ENCODE assay signal across 9 cellular contexts in genomic region chr6:36075656-36076055, GRCh38. TPM values are rescaled to one million over a fixed set of nuclear protein-coding genes. Genes with fewer than 3 reads are reported as not detected.
A peak's percentile ranks its signal among the peaks of the same experiment; 100 is the strongest.
DNase-seq lines count a peak whose midpoint lies in the region; ATAC-seq, FAIRE-seq and TF ChIP-seq lines count a peak whose summit lies in the region.
"Had no signal": no experiment of that assay in that cellular context is flagged by ENCODE, and none has a peak within 500 bp of the region (broad histone marks: within the 10 kb centered on the region; RNA-seq: fewer than 3 reads in every experiment).

No MANE protein-coding gene starts in this region.

- CTCF ChIA-PET in CD4-positive, alpha-beta memory T cell (lab: Charles Lee; ENCODE audit: partially characterized antibody), result interaction anchor here (1.5 to 4.7 kb wide), 2 partner anchors 10 to 19 kb away, joined by 5 to 33 read pairs; no protein-coding TSS in a partner anchor
- CTCF ChIA-PET in HepG2 (lab: Yijun Ruan, JAX; ENCODE audit: low intra/inter-chr PET ratio, low total read pairs), result interaction anchor here (1.1 to 1.8 kb wide), 2 partner anchors 19 to 48 kb away, joined by 3 to 10 read pairs; partner anchors contain the start of gene MAPK14

- H3K4me3 Mint-ChIP-seq in CD4-positive, alpha-beta memory T cell, result peak overlapping the region in 1 of 8 donors; percentile 13
- H3K4me3 Mint-ChIP-seq in activated naive CD8-positive, alpha-beta T cell treated with anti-CD3 and anti-CD28 coated beads for 36 hours, result no peak overlapping the region

- peak overlapping the region in 5 of 7 donors; percentile 14 to 77 (median 29) for H3K27ac Mint-ChIP-seq in CD4-positive, alpha-beta memory T cell
- peak overlapping the region; percentile 26 for H3K27ac Mint-ChIP-seq in activated naive CD8-positive, alpha-beta T cell treated with anti-CD3 and anti-CD28 coated beads for 36 hours

- no peaks in the 10 kb centered on the region for H3K9me3 ChIP-seq in CD4-positive, alpha-beta memory T cell (ENCODE audit: control insufficient read depth in 1 of 2, low read length in 2 of 2)
- H3K9me3 ChIP-seq in HepG2 (ENCODE audit: low read length), result no peaks in the 10 kb centered on the region

- POLR2A ChIA-PET in CD4-positive, alpha-beta memory T cell (lab: Charles Lee; ENCODE audit: partially characterized antibody), result interaction anchor here (0.9 to 1.2 kb wide), 2 partner anchors 19 to 55 kb away, joined by 3 read pairs; no protein-coding TSS in a partner anchor
- POLR2A ChIA-PET in HepG2 (lab: Yijun Ruan, JAX), result interaction anchor here (1.1 to 1.2 kb wide), 2 partner anchors 48 to 56 kb away, joined by 3 to 5 read pairs; partner anchors contain the start of gene MAPK14

- H3K79me2 ChIP-seq in HepG2 (ENCODE audit: insufficient read depth, low read length), result peaks cover 19% of the 10 kb centered on the region

- H3K9me3 Mint-ChIP-seq in CD4-positive, alpha-beta memory T cell, result no peaks in the 10 kb centered on the region
- H3K9me3 Mint-ChIP-seq in activated naive CD8-positive, alpha-beta T cell treated with anti-CD3 and anti-CD28 coated beads for 36 hours, result peaks cover 1% of the 10 kb centered on the region

- no peak overlapping the region for H3K4me3 ChIP-seq in CD4-positive, alpha-beta memory T cell (ENCODE audit: low read length in 2 of 2)
- no peak overlapping the region for H3K4me3 ChIP-seq in HepG2 (replicated peaks in 1 of 3; ENCODE audit: insufficient read depth in 1 of 3, low read depth in 2 of 3, low read length in 3 of 3)

- H3K27me3 ChIP-seq in CD4-positive, alpha-beta memory T cell (ENCODE audit: insufficient read depth, low read length), result no peaks in the 10 kb centered on the region
- no peaks in the 10 kb centered on the region for H3K27me3 ChIP-seq in HepG2 (ENCODE audit: control insufficient read depth in 1 of 2, insufficient read depth in 2 of 2, low read length in 2 of 2)

- ATAC-seq in HepG2, result peak; percentile 98
- no peak for ATAC-seq in GM21526 (IDR thresholded peaks at IDR 0.05; ENCODE audit: low FRiP score, unreplicated experiment)
- ATAC-seq in left ventricle myocardium superior, result no peak

- WGBS in HepG2 (ENCODE audit: low lambda C conversion rate), result 31% methylated on average over 3 of the region's 3 CpGs

- no peak overlapping the region for H2AFZ ChIP-seq in HepG2 (ENCODE audit: low read length)

- no peaks in the 10 kb centered on the region for H3K27me3 Mint-ChIP-seq in CD4-positive, alpha-beta memory T cell
- H3K27me3 Mint-ChIP-seq in activated naive CD8-positive, alpha-beta T cell treated with anti-CD3 and anti-CD28 coated beads for 36 hours, result no peaks in the 10 kb centered on the region

- no peak overlapping the region for H3K27ac ChIP-seq in CD4-positive, alpha-beta memory T cell (ENCODE audit: low read depth, low read length)
- H3K27ac ChIP-seq in HepG2 (ENCODE audit: extremely low read length, insufficient read depth, low read length), result peak overlapping the region; percentile 43

- BruUV-seq in HepG2 (replicated peaks; lab: Mats Ljungman, UMichigan), result no TSS peak

- peak; percentile 41; the same call in 1 of the 2 replicates for TF ChIP-seq RAD21 in HepG2 (CRISPR knock-in tag; IDR thresholded peaks at IDR 0.05)

- peak overlapping the region; percentile 25 for H3K4me2 ChIP-seq in HepG2 (ENCODE audit: low read depth, low read length)

- TF ChIP-seq EP300 in HepG2 (IDR thresholded peaks at IDR 0.05; ENCODE audit: low read depth in 2 of 2, low read length in 2 of 2) (peak in 1 of 2 experiments; percentile 32; a peak in 1 of 4 replicates), HepG2 (CRISPR knock-in tag; IDR thresholded peaks at IDR 0.05; ENCODE audit: borderline replicate concordance) (no peak)

- no peak overlapping the region for H3K9ac ChIP-seq in HepG2 (ENCODE audit: insufficient read depth, low read depth, low read length)

- peak; percentile 85 for FAIRE-seq in HepG2 (lab: Jason Lieb, UNC)

- H3K4me1 Mint-ChIP-seq in CD4-positive, alpha-beta memory T cell, result peaks cover 9 to 21% (median 15%) of the 10 kb centered on the region in 4 donors
- peaks cover 13% of the 10 kb centered on the region for H3K4me1 Mint-ChIP-seq in activated naive CD8-positive, alpha-beta T cell treated with anti-CD3 and anti-CD28 coated beads for 36 hours

- H3K36me3 Mint-ChIP-seq in CD4-positive, alpha-beta memory T cell, result peaks cover 48 to 55% of the 10 kb centered on the region in 2 donors
- peaks cover 24% of the 10 kb centered on the region for H3K36me3 Mint-ChIP-seq in activated naive CD8-positive, alpha-beta T cell treated with anti-CD3 and anti-CD28 coated beads for 36 hours

- H3K4me1 ChIP-seq in CD4-positive, alpha-beta memory T cell (ENCODE audit: insufficient read depth, low read length), result peaks cover 4% of the 10 kb centered on the region
- peaks cover 14% of the 10 kb centered on the region for H3K4me1 ChIP-seq in HepG2 (ENCODE audit: insufficient read depth, low read length)

- intact Hi-C loops in CD4-positive, alpha-beta memory T cell (cut with micrococcal nuclease), result loop anchor here (5.0 kb wide), 1 partner anchor 48 kb away; the partner anchor contains the start of gene MAPK14
- intact Hi-C loops in HepG2 (cut with micrococcal nuclease; ENCODE audit: unreplicated experiment), result loop anchor here (1.0 kb wide), 3 partner anchors 8 to 48 kb away; partner anchors contain the start of gene MAPK14
- intact Hi-C loops in left ventricle myocardium superior (cut with micrococcal nuclease), result no loop called here

- no peak for TF ChIP-seq POLR2A in HepG2 (IDR thresholded peaks at IDR 0.05; ENCODE audit: insufficient read depth in 1 of 2, low read depth in 2 of 2, low read length in 2 of 2)

- in situ Hi-C loops in GM13977 (cut with MboI; ENCODE audit: low pct_unique_long_range_greater_than_20kb, low sequenced_read_pairs, unreplicated experiment) (no loop called here), HepG2 (cut with HindIII; ENCODE audit: extremely low pct_ligation_motif_present, low pct_unique_long_range_greater_than_20kb) (no loop called here)

- H3K36me3 ChIP-seq in CD4-positive, alpha-beta memory T cell (ENCODE audit: insufficient read depth, low read length), result peaks cover 36% of the 10 kb centered on the region
- peaks cover 15 to 59% of the 10 kb centered on the region in 2 experiments for H3K36me3 ChIP-seq in HepG2 (replicated peaks in 1 of 2; ENCODE audit: control insufficient read depth in 1 of 2, insufficient read depth in 2 of 2, low read length in 2 of 2)

- DNase-seq in CD4-positive, alpha-beta memory T cell, result no peak
- DNase-seq in GM13977 (ENCODE audit: low spot score) (no peak), HepG2 (ENCODE audit: low spot score) (peak; percentile 71), left ventricle myocardium superior (no peak), COLO829 (ENCODE audit: low spot score) (no peak), OCI-M1 (lab: John Stamatoyannopoulos, UW) (no peak)
- no peak for DNase-seq in activated naive CD8-positive, alpha-beta T cell treated with anti-CD3 and anti-CD28 coated beads for 36 hours
- DNase-seq: anterior cingulate cortex had no signal

- H4K20me1 ChIP-seq in HepG2 (ENCODE audit: insufficient read depth, low read length), result no peaks in the 10 kb centered on the region

- peak; percentile 34 for TF ChIP-seq CTCF in GM13977 (IDR thresholded peaks at IDR 0.05; ENCODE audit: extremely low read depth, insufficient read depth, missing control alignments)
- TF ChIP-seq CTCF in HepG2 (CRISPR knock-in tag; IDR thresholded peaks at IDR 0.05), result peak; percentile 87

RNA-seq across cellular contexts. Expression of gene MAPK14, which starts 48.0 kb away (rescaled TPM):
- 10 to 100 TPM; 58.9 to 64.3 TPM for total RNA-seq in CD4-positive, alpha-beta memory T cell
- polyA plus RNA-seq in CD4-positive, alpha-beta memory T cell, result 10 to 100 TPM; 38.5 to 48.6 TPM
- total RNA-seq in activated naive CD8-positive, alpha-beta T cell treated with anti-CD3 and anti-CD28 coated beads for 36 hours, result 10 to 100 TPM; 40.7 TPM
- total RNA-seq in HepG2 (2016; rRNA removed; fragmentation: Illumina TruSeq; extraction: Trizol), result 67.3 and 74.9 TPM in 2 replicates
- 7.2 and 7.5 TPM in 2 replicates for total RNA-seq in HepG2 (2016; cell fraction: cytosol; rRNA removed; fragmentation: Illumina TruSeq; extraction: Trizol; ENCODE audit: low read depth)
- total RNA-seq in HepG2 (2016; cell fraction: insoluble cytoplasmic fraction; rRNA removed; fragmentation: Illumina TruSeq; extraction: Trizol), result 67.5 and 68.5 TPM in 2 replicates
- total RNA-seq in HepG2 (2016; cell fraction: membrane; rRNA removed; fragmentation: Illumina TruSeq; extraction: Trizol), result 20.7 and 21.7 TPM in 2 replicates
- 113 and 120 TPM in 2 replicates for total RNA-seq in HepG2 (2016; cell fraction: nucleus; rRNA removed; fragmentation: Illumina TruSeq; extraction: Trizol)
- polyA plus RNA-seq in HepG2 (2011; rRNA removed), result 52.0 and 66.3 TPM in 2 replicates
- 29.4 and 43.0 TPM in 2 replicates for polyA plus RNA-seq in HepG2 (2011; cell fraction: cytosol; rRNA removed)
- 53.6 and 57.1 TPM in 2 replicates for polyA plus RNA-seq in HepG2 (2011; cell fraction: nucleus; rRNA removed)
- 53.3 and 55.6 TPM in 2 replicates for polyA plus RNA-seq in HepG2 (2012)
- polyA plus RNA-seq in HepG2 (2016; cell fraction: cytosol; fragmentation: Illumina TruSeq; extraction: Trizol; ENCODE audit: low read depth), result 2.4 and 3.2 TPM in 2 replicates
- 53.0 and 55.3 TPM in 2 replicates for polyA plus RNA-seq in HepG2 (2016; cell fraction: insoluble cytoplasmic fraction; fragmentation: Illumina TruSeq; extraction: Trizol; ENCODE audit: low read depth)
- polyA plus RNA-seq in HepG2 (2016; cell fraction: membrane; fragmentation: Illumina TruSeq; extraction: Trizol; ENCODE audit: low read depth), result 8.8 and 9.7 TPM in 2 replicates
- 90.3 and 105 TPM in 2 replicates for polyA plus RNA-seq in HepG2 (2016; cell fraction: nucleus; fragmentation: Illumina TruSeq; extraction: Trizol; ENCODE audit: insufficient read depth, low read depth)
- 75.6 and 86.1 TPM in 2 replicates for polyA minus RNA-seq in HepG2 (2011; rRNA and poly(A)+ RNA removed; ENCODE audit: low replicate concordance)
- 50.6 and 54.7 TPM in 2 replicates for polyA minus RNA-seq in HepG2 (2011; cell fraction: cytosol; rRNA and poly(A)+ RNA removed)
- 204 and 254 TPM in 2 replicates for polyA minus RNA-seq in HepG2 (2011; cell fraction: nucleus; rRNA and poly(A)+ RNA removed)
- 27.3 TPM for total RNA-seq in left ventricle myocardium superior

RNA-seq across cellular contexts. Expression of gene SLC26A8, which starts 51.2 kb away (rescaled TPM):
- total RNA-seq in CD4-positive, alpha-beta memory T cell, result under 1 TPM in 1 of 2 experiments, not detected in 1; 0.09 TPM
- not detected for polyA plus RNA-seq in CD4-positive, alpha-beta memory T cell
- under 1 TPM in 1 of 2 experiments, not detected in 1; 0.06 TPM for total RNA-seq in activated naive CD8-positive, alpha-beta T cell treated with anti-CD3 and anti-CD28 coated beads for 36 hours
- total RNA-seq in HepG2 (2016; rRNA removed; fragmentation: Illumina TruSeq; extraction: Trizol) (not detected in 2 replicates), left ventricle myocardium superior (not detected)
- total RNA-seq in HepG2 (2016; cell fraction: cytosol; rRNA removed; fragmentation: Illumina TruSeq; extraction: Trizol; ENCODE audit: low read depth), result not detected in 2 replicates
- total RNA-seq in HepG2 (2016; cell fraction: insoluble cytoplasmic fraction; rRNA removed; fragmentation: Illumina TruSeq; extraction: Trizol), result 0.11 TPM in 1 of 2 replicates, not detected in the other
- not detected in 2 replicates for total RNA-seq in HepG2 (2016; cell fraction: membrane; rRNA removed; fragmentation: Illumina TruSeq; extraction: Trizol)
- total RNA-seq in HepG2 (2016; cell fraction: nucleus; rRNA removed; fragmentation: Illumina TruSeq; extraction: Trizol), result 0.09 and 0.12 TPM in 2 replicates
- polyA plus RNA-seq in HepG2 (2011; rRNA removed), result 0.42 and 0.46 TPM in 2 replicates
- polyA plus RNA-seq in HepG2 (2011; cell fraction: cytosol; rRNA removed), result 0.16 and 0.17 TPM in 2 replicates
- 0.64 and 1.1 TPM in 2 replicates for polyA plus RNA-seq in HepG2 (2011; cell fraction: nucleus; rRNA removed)
- polyA plus RNA-seq in HepG2 (2012), result 0.05 and 0.16 TPM in 2 replicates
- not detected in 2 replicates for polyA plus RNA-seq in HepG2 (2016; cell fraction: cytosol; fragmentation: Illumina TruSeq; extraction: Trizol; ENCODE audit: low read depth)
- polyA plus RNA-seq in HepG2 (2016; cell fraction: insoluble cytoplasmic fraction; fragmentation: Illumina TruSeq; extraction: Trizol; ENCODE audit: low read depth), result 0.11 TPM in 1 of 2 replicates, not detected in the other
- polyA plus RNA-seq in HepG2 (2016; cell fraction: membrane; fragmentation: Illumina TruSeq; extraction: Trizol; ENCODE audit: low read depth), result not detected in 2 replicates
- 0.15 and 0.28 TPM in 2 replicates for polyA plus RNA-seq in HepG2 (2016; cell fraction: nucleus; fragmentation: Illumina TruSeq; extraction: Trizol; ENCODE audit: insufficient read depth, low read depth)
- 0.42 TPM in 1 of 2 replicates, not detected in the other for polyA minus RNA-seq in HepG2 (2011; rRNA and poly(A)+ RNA removed; ENCODE audit: low replicate concordance)
- 0.26 TPM in 1 of 2 replicates, not detected in the other for polyA minus RNA-seq in HepG2 (2011; cell fraction: cytosol; rRNA and poly(A)+ RNA removed)
- polyA minus RNA-seq in HepG2 (2011; cell fraction: nucleus; rRNA and poly(A)+ RNA removed), result 0.39 and 0.50 TPM in 2 replicates

RNA-seq across cellular contexts. Expression of gene MAPK13, which starts 54.7 kb away (rescaled TPM):
- 10 to 100 TPM; 29.6 to 30.4 TPM for total RNA-seq in CD4-positive, alpha-beta memory T cell
- 10 to 100 TPM; 29.1 to 36.8 TPM for polyA plus RNA-seq in CD4-positive, alpha-beta memory T cell
- total RNA-seq in activated naive CD8-positive, alpha-beta T cell treated with anti-CD3 and anti-CD28 coated beads for 36 hours, result 10 to 100 TPM; 53.0 to 53.5 TPM
- total RNA-seq in HepG2 (2016; rRNA removed; fragmentation: Illumina TruSeq; extraction: Trizol) (12.7 and 17.8 TPM in 2 replicates), left ventricle myocardium superior (0.87 TPM)
- total RNA-seq in HepG2 (2016; cell fraction: cytosol; rRNA removed; fragmentation: Illumina TruSeq; extraction: Trizol; ENCODE audit: low read depth), result 6.7 and 7.7 TPM in 2 replicates
- total RNA-seq in HepG2 (2016; cell fraction: insoluble cytoplasmic fraction; rRNA removed; fragmentation: Illumina TruSeq; extraction: Trizol), result 13.2 and 13.6 TPM in 2 replicates
- total RNA-seq in HepG2 (2016; cell fraction: membrane; rRNA removed; fragmentation: Illumina TruSeq; extraction: Trizol), result 16.3 and 17.8 TPM in 2 replicates
- total RNA-seq in HepG2 (2016; cell fraction: nucleus; rRNA removed; fragmentation: Illumina TruSeq; extraction: Trizol), result 12.2 and 12.8 TPM in 2 replicates
- polyA plus RNA-seq in HepG2 (2011; rRNA removed), result 43.4 and 48.6 TPM in 2 replicates
- 29.8 and 31.4 TPM in 2 replicates for polyA plus RNA-seq in HepG2 (2011; cell fraction: cytosol; rRNA removed)
- polyA plus RNA-seq in HepG2 (2011; cell fraction: nucleus; rRNA removed), result 203 and 226 TPM in 2 replicates
- 27.9 and 35.1 TPM in 2 replicates for polyA plus RNA-seq in HepG2 (2012)
- polyA plus RNA-seq in HepG2 (2016; cell fraction: cytosol; fragmentation: Illumina TruSeq; extraction: Trizol; ENCODE audit: low read depth), result 19.7 and 23.2 TPM in 2 replicates
- polyA plus RNA-seq in HepG2 (2016; cell fraction: insoluble cytoplasmic fraction; fragmentation: Illumina TruSeq; extraction: Trizol; ENCODE audit: low read depth), result 26.4 and 34.1 TPM in 2 replicates
- 27.6 and 29.3 TPM in 2 replicates for polyA plus RNA-seq in HepG2 (2016; cell fraction: membrane; fragmentation: Illumina TruSeq; extraction: Trizol; ENCODE audit: low read depth)
- 36.0 and 42.2 TPM in 2 replicates for polyA plus RNA-seq in HepG2 (2016; cell fraction: nucleus; fragmentation: Illumina TruSeq; extraction: Trizol; ENCODE audit: insufficient read depth, low read depth)
- polyA minus RNA-seq in HepG2 (2011; rRNA and poly(A)+ RNA removed; ENCODE audit: low replicate concordance), result 3.1 and 49.1 TPM in 2 replicates
- 16.3 and 18.6 TPM in 2 replicates for polyA minus RNA-seq in HepG2 (2011; cell fraction: cytosol; rRNA and poly(A)+ RNA removed)
- polyA minus RNA-seq in HepG2 (2011; cell fraction: nucleus; rRNA and poly(A)+ RNA removed), result 30.6 and 42.0 TPM in 2 replicates
